14 cellular contexts compared by ENCODE assay signal in the genomic region with DNA sequence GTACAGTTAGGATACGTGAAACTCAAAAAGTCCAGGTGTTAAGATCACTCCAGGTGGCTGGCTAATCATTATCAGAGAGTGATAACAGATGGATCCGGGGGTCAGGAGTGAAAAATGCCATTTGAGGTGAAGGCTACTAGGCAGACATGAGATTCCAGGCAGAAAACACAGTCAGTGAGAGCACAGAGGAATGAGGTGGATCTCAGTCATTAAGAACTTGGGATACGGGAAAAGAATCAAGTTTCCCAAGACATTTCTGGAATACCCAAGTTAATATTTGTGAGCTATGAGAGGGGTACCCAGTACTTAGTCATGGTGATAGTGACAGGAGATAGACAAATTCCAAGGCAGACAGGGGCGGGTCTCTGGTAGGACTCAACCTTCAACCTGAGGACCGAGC.
DNase-seq lines count a peak whose midpoint lies in the region; ATAC-seq and TF ChIP-seq lines count a peak whose summit lies in the region.
"Had no signal": no experiment of that assay in that cellular context is flagged by ENCODE, and none has a peak within 500 bp of the region (broad histone marks: within the 10 kb centered on the region; RNA-seq: fewer than 3 reads in every experiment).

No MANE protein-coding gene starts in this region.

- H4K12ac ChIP-seq in trophoblast cell (ENCODE audit: low read depth, low read length): no peak overlapping the region

- dilution Hi-C loops in mammary epithelial cell (cut with HindIII; ENCODE audit: low sequenced_read_pairs): no loop called here

- H3K4me2 ChIP-seq in mammary epithelial cell (ENCODE audit: insufficient read depth, low read depth, low read length) (no peak overlapping the region), PC-3 (ENCODE audit: low read length) (no peak overlapping the region), trophoblast cell (ENCODE audit: low read length) (no peak overlapping the region)

- H3K4ac ChIP-seq in trophoblast cell (ENCODE audit: low read depth, low read length): no peak overlapping the region

- no peaks in the 10 kb centered on the region for H3K27me3 Mint-ChIP-seq in MCF 10A (ENCODE audit: insufficient read depth, unreplicated experiment)

- no peaks in the 10 kb centered on the region for H3F3A ChIP-seq in PC-3 (ENCODE audit: low read length, unreplicated experiment)

- H3K4me3 ChIP-seq in mammary epithelial cell (replicated peaks in 1 of 3; ENCODE audit: insufficient read depth in 1 of 3, low read depth in 2 of 3, low read length in 3 of 3) (no peak overlapping the region), PC-3 (ENCODE audit: low read length) (no peak overlapping the region), trophoblast cell (ENCODE audit: low read depth, low read length) (no peak overlapping the region)
- H3K4me3 ChIP-seq: GM23248 had no signal

- H3K79me2 ChIP-seq in mammary epithelial cell (ENCODE audit: insufficient read depth, low read length): no peaks in the 10 kb centered on the region
- no peaks in the 10 kb centered on the region for H3K79me2 ChIP-seq in PC-3 (ENCODE audit: low read length)
- H3K79me2 ChIP-seq in trophoblast cell (ENCODE audit: control insufficient read depth, insufficient read depth, low read length, poor library complexity): no peaks in the 10 kb centered on the region

- H3K14ac ChIP-seq in trophoblast cell (ENCODE audit: low read length): no peak overlapping the region

- no peak for TF ChIP-seq CTCF in mammary epithelial cell (conservative IDR thresholded peaks at IDR 0.05 in 1 of 2, IDR thresholded peaks at IDR 0.05 in 1 of 2; ENCODE audit: extremely low read depth in 1 of 2, insufficient read depth in 1 of 2, low read depth in 1 of 2, low read length in 2 of 2)
- TF ChIP-seq CTCF in MCF 10A (IDR thresholded peaks at IDR 0.05; ENCODE audit: unreplicated experiment): no peak
- no peak for TF ChIP-seq CTCF in PC-3 (conservative IDR thresholded peaks at IDR 0.05; ENCODE audit: low read depth, low read length)

- H3K9ac ChIP-seq in mammary epithelial cell (ENCODE audit: insufficient read depth, low read length) (no peak overlapping the region), PC-3 (ENCODE audit: low read length) (no peak overlapping the region), trophoblast cell (ENCODE audit: low read length) (no peak overlapping the region)
- H3K9ac ChIP-seq: GM23248 had no signal

- H3K9me2 ChIP-seq in PC-3 (replicated peaks; ENCODE audit: low read length): no peaks in the 10 kb centered on the region

- no peak for DNase-seq in mammary epithelial cell
- DNase-seq in MCF 10A (ENCODE audit: unreplicated experiment): no peak
- no peak for DNase-seq in PC-3
- DNase-seq in trophoblast cell: peak; percentile 87 to 95
- no peak for DNase-seq in RPMI8226
- DNase-seq: C1 segment of cervical spinal cord; CD4-positive, alpha-beta memory T cell; COR-L47; DMS 273 treated with DMSO at 0.1 percent for 48 hours; DND-41; GM23248; H7; HCEC 1CT had no signal

- BruUV-seq in mammary epithelial cell (replicated peaks; lab: Mats Ljungman, UMichigan) (no TSS peak), MCF 10A (replicated peaks; lab: Mats Ljungman, UMichigan) (no TSS peak), PC-3 (replicated peaks; lab: Mats Ljungman, UMichigan) (no TSS peak)

- H4K8ac ChIP-seq in trophoblast cell (ENCODE audit: low read depth, low read length): no peak overlapping the region

- H3K9me3 Mint-ChIP-seq in MCF 10A (ENCODE audit: unreplicated experiment): no peaks in the 10 kb centered on the region

- H2BK5ac ChIP-seq in trophoblast cell (ENCODE audit: low read depth, low read length, poor library complexity): no peak overlapping the region

- no peaks in the 10 kb centered on the region for H3K27me3 ChIP-seq in mammary epithelial cell (ENCODE audit: insufficient read depth, low read length)
- no peaks in the 10 kb centered on the region for H3K27me3 ChIP-seq in PC-3 (ENCODE audit: low read length)
- no peaks in the 10 kb centered on the region for H3K27me3 ChIP-seq in trophoblast cell (ENCODE audit: insufficient read depth, low read length)

- ATAC-seq in PC-3: no peak
- no peak for ATAC-seq in GM21619 (IDR thresholded peaks at IDR 0.05; ENCODE audit: unreplicated experiment)

- H3K36me3 ChIP-seq in mammary epithelial cell (ENCODE audit: insufficient read depth, low read length) (no peaks in the 10 kb centered on the region), PC-3 (ENCODE audit: low read depth, low read length) (no peaks in the 10 kb centered on the region), trophoblast cell (ENCODE audit: control insufficient read depth in 1 of 2, insufficient read depth in 2 of 2, low read length in 2 of 2) (no peaks in the 10 kb centered on the region)

- H3K36me3 Mint-ChIP-seq in MCF 10A (ENCODE audit: insufficient read depth, unreplicated experiment): no peaks in the 10 kb centered on the region
- H3K36me3 Mint-ChIP-seq: CD4-positive, alpha-beta memory T cell had no signal

- H3K4me3 Mint-ChIP-seq in MCF 10A (ENCODE audit: unreplicated experiment): no peak overlapping the region
- H3K4me3 Mint-ChIP-seq: CD4-positive, alpha-beta memory T cell had no signal

- H4K91ac ChIP-seq in trophoblast cell (ENCODE audit: low read depth, low read length): no peak overlapping the region

- no peaks in the 10 kb centered on the region for H3K4me1 Mint-ChIP-seq in MCF 10A (ENCODE audit: insufficient read depth, unreplicated experiment)
- H3K4me1 Mint-ChIP-seq: CD4-positive, alpha-beta memory T cell had no signal

- no peak overlapping the region for H2BK12ac ChIP-seq in trophoblast cell (ENCODE audit: low read length)

- CTCF ChIA-PET in mammary epithelial cell (lab: Charles Lee; ENCODE audit: low non-redundant PET) (no interaction called here), MCF 10A (lab: Yijun Ruan, JAX) (no interaction called here), PC-3 (lab: Charles Lee) (no interaction called here)

- WGBS in mammary epithelial cell (ENCODE audit: low coverage, missing lambda C conversion rate): 83% methylated on average over 4 of the region's 5 CpGs
- no CpG with 5 or more reads among the region's 5 CpGs for WGBS in trophoblast cell (ENCODE audit: extremely low coverage, insufficient coverage, insufficient read length)

- POLR2A ChIA-PET in MCF 10A (lab: Yijun Ruan, JAX) (no interaction called here), PC-3 (lab: Charles Lee; ENCODE audit: unreplicated experiment) (no interaction called here)

- no peaks in the 10 kb centered on the region for H3K9me3 ChIP-seq in mammary epithelial cell (replicated peaks; ENCODE audit: insufficient read depth, low read length)
- no peaks in the 10 kb centered on the region for H3K9me3 ChIP-seq in PC-3 (ENCODE audit: low read length)
- H3K9me3 ChIP-seq in trophoblast cell (ENCODE audit: insufficient read depth, low read depth, low read length): peaks cover 4% of the 10 kb centered on the region

- H3K27ac Mint-ChIP-seq in MCF 10A (ENCODE audit: low read depth, unreplicated experiment): no peak overlapping the region
- H3K27ac Mint-ChIP-seq: CD4-positive, alpha-beta memory T cell had no signal

- H3K4me1 ChIP-seq in mammary epithelial cell (ENCODE audit: insufficient read depth, low read length) (peaks cover 11% of the 10 kb centered on the region), PC-3 (ENCODE audit: insufficient read depth, low read length) (peaks cover 6% of the 10 kb centered on the region; the same call in 1 of the 2 replicates), trophoblast cell (ENCODE audit: control insufficient read depth in 1 of 2, insufficient read depth in 2 of 2, low read length in 2 of 2) (no peaks in the 10 kb centered on the region)

- no peak overlapping the region for H2AK5ac ChIP-seq in trophoblast cell (ENCODE audit: low read length)

- no peak overlapping the region for H2BK120ac ChIP-seq in trophoblast cell (ENCODE audit: insufficient read depth, low read length, poor library complexity)

- H3K18ac ChIP-seq in trophoblast cell (ENCODE audit: low read length): no peak overlapping the region

- no peaks in the 10 kb centered on the region for H3K79me1 ChIP-seq in trophoblast cell (ENCODE audit: low read length)

- H3K27ac ChIP-seq in mammary epithelial cell (ENCODE audit: insufficient read depth, low read depth, low read length) (no peak overlapping the region), PC-3 (ENCODE audit: low read length) (no peak overlapping the region), trophoblast cell (ENCODE audit: low read depth, low read length) (no peak overlapping the region)
- H3K27ac ChIP-seq: GM23248 had no signal

- peak overlapping the region; percentile 23 for H2AFZ ChIP-seq in mammary epithelial cell (ENCODE audit: low read depth, low read length)
- peak overlapping the region; percentile 22; the same call in 1 of the 2 replicates for H2AFZ ChIP-seq in PC-3 (ENCODE audit: low read length)
- H2AFZ ChIP-seq in trophoblast cell (ENCODE audit: insufficient read depth, low read length, poor library complexity): no peak overlapping the region
- H2AFZ ChIP-seq: GM23248 had no signal

- in situ Hi-C loops in mammary epithelial cell (cut with MboI; ENCODE audit: low sequenced_read_pairs in 2 of 2): no loop called here

- intact Hi-C loops in mammary epithelial cell (cut with micrococcal nuclease): no loop called here
- intact Hi-C loops in MCF 10A (cut with micrococcal nuclease): no loop called here
- intact Hi-C loops in PC-3 (cut with micrococcal nuclease): no loop called here

- no peak overlapping the region for H3K23ac ChIP-seq in trophoblast cell (ENCODE audit: low read length)

- H4K20me1 ChIP-seq in mammary epithelial cell (ENCODE audit: insufficient read depth, low read length) (no peaks in the 10 kb centered on the region), PC-3 (ENCODE audit: low read length) (no peaks in the 10 kb centered on the region)

Comparison
In these comparisons a context has a peak if more than half of its experiments do, and no peak if none do; other contexts are left out.
1. DNase-seq: peak in trophoblast cell (2 of 2); none in mammary epithelial cell (single experiment), MCF 10A (single experiment), PC-3 (single experiment) and RPMI8226 (single experiment).